1 cellular context compared by ENCODE assay signal in the genomic region with DNA sequence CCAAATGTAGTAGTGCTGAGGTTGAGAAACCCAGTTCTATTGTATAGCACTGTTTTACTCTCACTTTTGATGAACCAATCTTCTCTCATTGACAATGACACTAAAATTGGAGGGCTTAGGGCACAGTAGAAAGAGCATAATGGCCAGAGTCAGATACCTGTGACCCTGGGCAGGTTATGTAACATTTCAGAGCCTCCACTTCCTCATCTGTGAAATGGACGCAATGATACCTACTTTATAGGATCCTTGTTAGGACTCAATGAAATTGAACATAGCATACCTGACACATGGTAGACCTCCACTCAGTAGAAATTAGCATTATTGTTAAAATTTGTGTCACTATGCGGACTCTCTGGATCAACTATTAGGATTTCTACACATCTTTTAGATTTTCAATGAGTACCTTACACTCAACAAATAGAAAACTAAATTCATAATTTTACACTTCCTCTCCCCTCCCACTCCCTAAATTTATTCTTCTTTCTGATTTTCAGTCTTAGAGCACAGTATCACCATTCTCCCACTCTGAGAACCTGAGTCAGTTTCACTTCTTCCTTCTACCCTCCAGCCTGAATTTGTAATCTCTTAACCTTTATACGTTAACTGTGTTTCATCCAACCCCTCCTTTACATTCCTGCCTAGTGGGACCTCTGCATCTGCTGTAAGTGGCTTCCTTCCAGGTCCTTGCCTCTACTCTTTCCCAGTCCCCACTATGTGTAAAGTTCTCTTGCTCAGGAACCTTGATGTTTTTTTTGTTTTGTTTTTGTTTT.
TF ChIP-seq lines count a peak whose summit lies in the region.

No MANE protein-coding gene starts in this region.

TF ChIP-seq in SK-N-SH treated with all-trans-retinoic acid at 6 μM for 48 hours, 23 proteins besides CTCF, POLR2A, EP300 and RAD21 (continued from another document):
- TF ChIP-seq ZNF70 (CRISPR knock-in tag; IDR thresholded peaks at IDR 0.05), result no peak
- TF ChIP-seq ISL1 (CRISPR knock-in tag; IDR thresholded peaks at IDR 0.05), result no peak
- TF ChIP-seq ZC3H10 (CRISPR knock-in tag; IDR thresholded peaks at IDR 0.05), result no peak
- TF ChIP-seq ZFP3 (CRISPR knock-in tag; IDR thresholded peaks at IDR 0.05), result no peak
TF ChIP-seq in SK-N-SH treated with all-trans-retinoic acid at 6 μM for 48 hours: peak in this region for 0.
